17 cellular contexts compared by ENCODE assay signal in the genomic region with DNA sequence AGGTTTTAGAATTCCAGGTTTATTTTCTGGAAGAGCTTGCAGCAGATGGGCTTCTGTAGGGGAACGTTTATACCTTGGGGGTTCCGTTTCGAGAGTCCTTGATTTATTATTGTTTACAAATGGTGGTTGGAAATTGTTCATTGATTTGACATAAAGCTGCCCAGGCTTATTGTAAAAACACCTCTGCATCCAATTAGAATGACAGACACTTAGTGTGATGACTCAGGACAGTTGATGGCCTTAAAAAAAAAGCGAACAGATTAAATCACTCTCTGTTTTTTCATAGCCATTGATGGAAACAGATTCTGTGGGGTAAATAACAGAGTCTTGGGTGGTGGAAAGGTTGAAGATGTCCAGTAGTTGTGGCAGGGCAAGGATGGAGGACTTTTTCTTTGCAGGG. TPM values are rescaled to one million over a fixed set of nuclear protein-coding genes. Genes with fewer than 3 reads are reported as not detected.
DNase-seq lines count a peak whose midpoint lies in the region; ATAC-seq and TF ChIP-seq lines count a peak whose summit lies in the region.
"Had no signal": no experiment of that assay in that cellular context is flagged by ENCODE, and none has a peak within 500 bp of the region (broad histone marks: within the 10 kb centered on the region; RNA-seq: fewer than 3 reads in every experiment).

No MANE protein-coding gene starts in this region.

- peaks cover 100% of the 10 kb centered on the region for H4K20me1 ChIP-seq in BLaER1

- in situ Hi-C loops in Panc1 (cut with HindIII; ENCODE audit: low pct_unique_long_range_greater_than_20kb, low sequenced_read_pairs): no loop called here

- peaks cover 37 to 74% of the 10 kb centered on the region in 2 donors for H3K4me1 Mint-ChIP-seq in immature natural killer cell

- no peak overlapping the region for H3K9ac ChIP-seq in BLaER1

- no peaks in the 10 kb centered on the region for H3K9me3 ChIP-seq in A673 (ENCODE audit: low read depth, low read length, poor library complexity, severe bottlenecking)
- no peaks in the 10 kb centered on the region for H3K9me3 ChIP-seq in BLaER1
- no peaks in the 10 kb centered on the region for H3K9me3 ChIP-seq in Panc1 (ENCODE audit: control insufficient read depth, insufficient read depth, low read depth, low read length)
- H3K9me3 ChIP-seq in right atrium auricular region: no peaks in the 10 kb centered on the region
- H3K9me3 ChIP-seq: thyroid gland had no signal

- peaks cover 0 to under 1% (median under 1%) of the 10 kb centered on the region in 3 donors for H3K36me3 Mint-ChIP-seq in immature natural killer cell

- DNase-seq in A673 (ENCODE audit: low spot score): no peak
- no peak for DNase-seq in Panc1 (ENCODE audit: low read depth, low spot score)
- DNase-seq in immature natural killer cell: no peak
- DNase-seq in right atrium auricular region (ENCODE audit: low spot score): no peak
- DNase-seq: activated CD4-positive, alpha-beta T cell treated with anti-CD3 and anti-CD28 coated beads for 1 hour; activated CD8-positive, alpha-beta memory T cell treated with anti-CD3 and anti-CD28 coated beads, Interleukin-2, amount 10 ng/mL, durations not matched to agents 7 days and 5 days; activated gamma-delta T cell treated with Interleukin-2 at 50 U/mL for 16 hours; Calu3; GM23248; NCI-H1417 treated with DMSO at 0.1 percent for 48 hours; NCI-H226; right cardiac atrium; RPMI8226; thyroid gland had no signal

- no peaks in the 10 kb centered on the region for H3K9me3 Mint-ChIP-seq in immature natural killer cell

- intact Hi-C loops in A673 (cut with micrococcal nuclease; ENCODE audit: unreplicated experiment): no loop called here
- intact Hi-C loops in Panc1 (cut with micrococcal nuclease; ENCODE audit: unreplicated experiment): no loop called here

- H3K27ac ChIP-seq in A673 (ENCODE audit: low read depth, low read length, poor library complexity, severe bottlenecking) (peak overlapping the region; percentile 56), BLaER1 (0 out of 2 replicates have a peak overlapping the region, but pooled peaks have one; percentile 11), Panc1 (ENCODE audit: low read length) (peak overlapping the region; percentile 93), right atrium auricular region (no peak overlapping the region)
- H3K27ac ChIP-seq: thyroid gland had no signal

- peak overlapping the region in 5 of 6 donors; percentile 1 to 31 (median 3) for H3K27ac Mint-ChIP-seq in immature natural killer cell
- H3K27ac Mint-ChIP-seq: activated CD8-positive, alpha-beta memory T cell treated with anti-CD3 and anti-CD28 coated beads, Interleukin-2, amount 10 ng/mL, durations not matched to agents 7 days and 5 days had no signal

- peak overlapping the region; percentile 91 for H3K4me2 ChIP-seq in BLaER1

- no peaks in the 10 kb centered on the region for H3K27me3 Mint-ChIP-seq in immature natural killer cell (ENCODE audit: low read depth in 3 of 3)
- H3K27me3 Mint-ChIP-seq: activated CD8-positive, alpha-beta memory T cell treated with anti-CD3 and anti-CD28 coated beads, Interleukin-2, amount 10 ng/mL, durations not matched to agents 7 days and 5 days had no signal

- no peaks in the 10 kb centered on the region for H3K36me3 ChIP-seq in A673 (ENCODE audit: insufficient read depth, low read length, poor library complexity, severe bottlenecking)
- peaks cover 45% of the 10 kb centered on the region for H3K36me3 ChIP-seq in BLaER1
- no peaks in the 10 kb centered on the region; the same call in 1 of the 2 replicates for H3K36me3 ChIP-seq in Panc1 (ENCODE audit: control insufficient read depth, insufficient read depth, low read length)
- no peaks in the 10 kb centered on the region for H3K36me3 ChIP-seq in right atrium auricular region
- H3K36me3 ChIP-seq: thyroid gland had no signal

- TF ChIP-seq CTCF in A673 (conservative IDR thresholded peaks at IDR 0.05; ENCODE audit: low read depth, low read length) (no peak), Panc1 (IDR thresholded peaks at IDR 0.05) (no peak), right atrium auricular region (IDR thresholded peaks at IDR 0.05) (no peak)

- BruUV-seq in A673 (replicated peaks; lab: Mats Ljungman, UMichigan): no TSS peak
- no TSS peak for BruUV-seq in Panc1 (replicated peaks; lab: Mats Ljungman, UMichigan)

- POLR2A ChIA-PET in A673 (lab: Charles Lee; ENCODE audit: low non-redundant PET): no interaction called here
- POLR2A ChIA-PET in Panc1 (lab: Charles Lee): no interaction called here

- H3K4me1 ChIP-seq in A673 (ENCODE audit: insufficient read depth, low read length, poor library complexity, severe bottlenecking) (peaks cover 62% of the 10 kb centered on the region), BLaER1 (peaks cover 91% of the 10 kb centered on the region), Panc1 (ENCODE audit: control insufficient read depth, insufficient read depth, low read length) (peaks cover 59% of the 10 kb centered on the region), right atrium auricular region (peaks cover 3 to 43% of the 10 kb centered on the region in 2 donors)

- ATAC-seq in Panc1 (no peak), HG02973 (IDR thresholded peaks at IDR 0.05; ENCODE audit: unreplicated experiment) (no peak), GM18868 (IDR thresholded peaks at IDR 0.05; ENCODE audit: unreplicated experiment) (no peak)
- ATAC-seq: activated CD8-positive, alpha-beta memory T cell treated with anti-CD3 and anti-CD28 coated beads, Interleukin-2, amount 10 ng/mL, durations not matched to agents 7 days and 5 days; right cardiac atrium had no signal

- H3K27me3 ChIP-seq in A673 (replicated peaks; ENCODE audit: insufficient read depth, low read depth, low read length, poor library complexity) (no peaks in the 10 kb centered on the region), BLaER1 (no peaks in the 10 kb centered on the region), Panc1 (ENCODE audit: control insufficient read depth, insufficient read depth, low read length) (no peaks in the 10 kb centered on the region), right atrium auricular region (no peaks in the 10 kb centered on the region)
- H3K27me3 ChIP-seq: thyroid gland had no signal

- H3K4me3 ChIP-seq in A673 (ENCODE audit: low read depth, low read length, poor library complexity, severe bottlenecking): no peak overlapping the region
- H3K4me3 ChIP-seq in BLaER1: no peak overlapping the region
- H3K4me3 ChIP-seq in Panc1 (ENCODE audit: low read depth in 2 of 2, low read length in 2 of 2): no peak overlapping the region
- H3K4me3 ChIP-seq in right atrium auricular region: no peak overlapping the region
- H3K4me3 ChIP-seq: GM23248, thyroid gland had no signal

- CTCF ChIA-PET in A673 (lab: Charles Lee) (no interaction called here), Panc1 (lab: Charles Lee) (no interaction called here)

- peak overlapping the region in 2 of 5 donors; percentile 4 to 23 for H3K4me3 Mint-ChIP-seq in immature natural killer cell
- H3K4me3 Mint-ChIP-seq: activated CD8-positive, alpha-beta memory T cell treated with anti-CD3 and anti-CD28 coated beads, Interleukin-2, amount 10 ng/mL, durations not matched to agents 7 days and 5 days had no signal

RNA-seq across cellular contexts. Expression of gene GALNT2, which starts 35.4 kb away (rescaled TPM):
- total RNA-seq in A673 (2021) (80.5 and 94.6 TPM in 2 replicates), Panc1 (2021; ENCODE audit: unreplicated experiment) (152 TPM), right atrium auricular region (10 to 100 TPM; 29.9 to 39.5 TPM)
- 129 TPM for polyA plus RNA-seq in Panc1 (2012; ENCODE audit: insufficient read length)
- polyA plus RNA-seq in immature natural killer cell: 10 to 100 TPM; 18.5 to 30.0 (median 22.5) TPM

Comparison
In these comparisons a context has a peak if more than half of its experiments do, and no peak if none do; other contexts are left out.
1. H3K27ac ChIP-seq: peak in A673 (single experiment), BLaER1 (single experiment) and Panc1 (single experiment); none in right atrium auricular region (0 of 2).